8 cellular contexts compared by ENCODE assay signal in the genomic region with DNA sequence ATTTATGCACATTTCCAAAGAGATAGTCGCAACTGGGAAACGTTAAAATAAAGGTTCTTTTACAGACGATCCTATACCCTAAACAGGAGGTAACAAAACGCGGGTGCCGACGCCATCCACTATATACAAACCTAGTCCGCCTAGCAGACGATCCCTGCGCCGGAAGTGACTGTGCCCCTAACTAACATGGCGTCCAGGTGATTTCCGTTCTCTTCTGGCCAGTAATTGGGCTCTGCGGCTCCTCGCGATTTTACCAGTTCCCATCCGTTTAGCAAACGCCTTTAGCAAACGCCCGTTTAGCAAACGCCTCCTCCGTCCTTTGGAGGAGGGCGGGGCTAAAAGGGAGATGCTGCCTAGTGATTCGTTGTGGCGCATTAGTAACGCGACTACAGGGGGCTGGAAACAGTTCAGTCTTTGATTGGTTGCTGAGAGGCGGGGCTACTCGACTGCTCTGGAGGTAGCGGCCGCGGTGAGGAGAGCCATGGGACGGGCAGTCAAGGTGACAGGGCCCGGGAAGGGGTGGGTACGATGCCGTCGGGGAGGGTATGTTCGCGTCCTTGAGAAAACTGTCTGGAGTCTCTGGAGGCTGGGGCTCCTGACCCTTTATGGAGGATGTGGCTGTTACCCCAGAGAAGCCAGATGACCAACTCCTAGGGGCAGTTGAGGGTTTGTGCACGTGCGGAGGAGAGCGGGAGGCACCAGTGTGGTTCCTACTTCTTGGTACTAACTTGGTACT. TPM values are rescaled to one million over a fixed set of nuclear protein-coding genes. Genes with fewer than 3 reads are reported as not detected.
DNase-seq lines count a peak whose midpoint lies in the region; ATAC-seq and TF ChIP-seq lines count a peak whose summit lies in the region.

Gene LYRM7 (plus strand): TSS at position 405 of the 736 bp plus-strand sequence. CDS start 77 bp downstream, at position 482.

- peak within 1 kb of the TSS; percentile 10 for H3K27ac ChIP-seq in smooth muscle cell (ENCODE audit: low read depth)

- CTCF ChIA-PET in AG04449 (lab: Yijun Ruan, JAX): no interaction called here

- H3K4me1 ChIP-seq in smooth muscle cell (ENCODE audit: low read depth): peaks cover 9% of the 10 kb centered on the region

- ATAC-seq in GM18907 (IDR thresholded peaks at IDR 0.05; ENCODE audit: unreplicated experiment) (peak; percentile 98), HG03159 (IDR thresholded peaks at IDR 0.05; ENCODE audit: unreplicated experiment) (peak; percentile 97)

- no peaks in the 10 kb centered on the region for H3K9me3 ChIP-seq in smooth muscle cell (replicated peaks; ENCODE audit: low read depth)

- no peaks in the 10 kb centered on the region for H3K27me3 ChIP-seq in smooth muscle cell (ENCODE audit: low read depth)

- no peaks in the 10 kb centered on the region for H3K36me3 ChIP-seq in smooth muscle cell (ENCODE audit: low read depth)

- peak within 1 kb of the TSS; percentile 73 for H3K4me3 ChIP-seq in AG04449 (ENCODE audit: low read depth, low read length)
- H3K4me3 ChIP-seq in WI38 (ENCODE audit: low read depth, low read length): peak within 1 kb of the TSS; percentile 83
- H3K4me3 ChIP-seq in cardiac fibroblast (replicated peaks in 1 of 2; ENCODE audit: low read depth in 2 of 2, low read length in 2 of 2): peak within 1 kb of the TSS; percentile 67
- H3K4me3 ChIP-seq in smooth muscle cell: peak within 1 kb of the TSS; percentile 79

- POLR2A ChIA-PET in AG04449 (lab: Yijun Ruan, JAX): no interaction called here

- TF ChIP-seq CTCF in AG04449 (IDR thresholded peaks at IDR 0.05; ENCODE audit: insufficient read depth, low read length, missing control alignments) (no peak), WI38 (IDR thresholded peaks at IDR 0.05; ENCODE audit: low read depth, low read length) (no peak), cardiac fibroblast (IDR thresholded peaks at IDR 0.05; ENCODE audit: low read depth, low read length) (no peak), smooth muscle cell (IDR thresholded peaks at IDR 0.05; ENCODE audit: borderline replicate concordance, insufficient read depth, poor library complexity, severe bottlenecking) (no peak)

- no peaks in the 10 kb centered on the region for H3F3A ChIP-seq in smooth muscle cell (ENCODE audit: low read depth)

- H3K4me2 ChIP-seq in smooth muscle cell: peak within 1 kb of the TSS; percentile 96

- H2AFZ ChIP-seq in smooth muscle cell (ENCODE audit: low read depth): peak within 1 kb of the TSS; percentile 99

- peaks cover 4% of the 10 kb centered on the region for H3K79me2 ChIP-seq in smooth muscle cell (ENCODE audit: low read depth)

- no peaks in the 10 kb centered on the region for H4K20me1 ChIP-seq in smooth muscle cell (ENCODE audit: low read depth)

- DNase-seq in AG04449 (ENCODE audit: low read depth, low spot score): peak; percentile 95
- DNase-seq in NCI-H2227 treated with DMSO at 0.1 percent for 48 hours (lab: John Stamatoyannopoulos, UW): peak; percentile 97
- peak; percentile 99 for DNase-seq in cardiac fibroblast (ENCODE audit: low read depth in 2 of 2)
- DNase-seq in iPS-NIHi7 (ENCODE audit: extremely low spot score): peak; percentile 95
- DNase-seq in smooth muscle cell (lab: John Stamatoyannopoulos, UW; ENCODE audit: unreplicated experiment): peak; percentile 71

- peak within 1 kb of the TSS; percentile 75 for H3K9ac ChIP-seq in smooth muscle cell (ENCODE audit: low read depth)

- WGBS in smooth muscle cell (ENCODE audit: low lambda C conversion rate): under 1% methylated on average over 42 of the region's 42 CpGs

RNA-seq across cellular contexts. Expression of gene LYRM7, which starts in this region (rescaled TPM):
- total RNA-seq in smooth muscle cell: 6.7 and 52.2 TPM in 2 replicates
- 11.5 and 12.9 TPM in 2 replicates for polyA plus RNA-seq in smooth muscle cell

Comparison
In these comparisons a context has a peak if more than half of its experiments do, and no peak if none do; other contexts are left out.
1. Peak in every context shown above with its lines: DNase-seq, ATAC-seq, H3K4me3 ChIP-seq and H3K27ac ChIP-seq.